11 cellular contexts compared by ENCODE assay signal in genomic region chr7:27516415-27516814, GRCh38.
"Had no signal": no experiment of that assay in that cellular context is flagged by ENCODE, and none has a peak within 500 bp of the region (broad histone marks: within the 10 kb centered on the region; RNA-seq: fewer than 3 reads in every experiment).

No MANE protein-coding gene starts in this region.

- H2AFZ ChIP-seq: parathyroid adenoma had no signal

- DNase-seq: activated naive CD4-positive, alpha-beta T cell treated with anti-CD3 and anti-CD28 coated beads, Interleukin-2, amount 50 U/mL, for 16 hours; effector memory CD4-positive, alpha-beta T cell; heart right ventricle; left cardiac atrium; naive B cell; stimulated activated CD4-positive, alpha-beta T cell treated with anti-CD3 and anti-CD28 coated beads, Interleukin-12 subunit alpha, Interleukin-12 subunit beta, amount 100 ng/mL, for 4 hours; stimulated activated CD4-positive, alpha-beta T cell treated with anti-CD3 and anti-CD28 coated beads, Interleukin-2, amount 100 ng/mL, for 24 hours had no signal

- H3K4me1 ChIP-seq: heart right ventricle, parathyroid adenoma had no signal

- H3K27me3 ChIP-seq: heart right ventricle had no signal

- H3K27ac ChIP-seq: epithelial cell of prostate, heart right ventricle, parathyroid adenoma, thoracic aorta had no signal

- H3K9me3 ChIP-seq: heart right ventricle, thoracic aorta had no signal

- H3K4me3 ChIP-seq: heart right ventricle, lung, thoracic aorta had no signal

- H3K36me3 ChIP-seq: heart right ventricle, thoracic aorta had no signal

- H3K79me2 ChIP-seq: parathyroid adenoma had no signal
